18 cellular contexts compared by ENCODE assay signal in genomic region chr19:39427707-39428106, GRCh38. TPM values are rescaled to one million over a fixed set of nuclear protein-coding genes. Genes with fewer than 3 reads are reported as not detected.
DNase-seq lines count a peak whose midpoint lies in the region; ATAC-seq, FAIRE-seq and TF ChIP-seq lines count a peak whose summit lies in the region.
"Had no signal": no experiment of that assay in that cellular context is flagged by ENCODE, and none has a peak within 500 bp of the region (broad histone marks: within the 10 kb centered on the region; RNA-seq: fewer than 3 reads in every experiment).

No MANE protein-coding gene starts in this region.

- peaks cover 5% of the 10 kb centered on the region for H3K23me2 ChIP-seq in H1 (ENCODE audit: low read depth, low read length)

- no peaks in the 10 kb centered on the region for H3K79me1 ChIP-seq in H1 (ENCODE audit: low read depth, low read length)

- H3K27ac ChIP-seq in heart right ventricle = peak overlapping the region in 8 of 10 donors; percentile 78 to 91 (median 88)
- peak overlapping the region; percentile 48; the same call in 1 of the 2 replicates for H3K27ac ChIP-seq in H1 (ENCODE audit: low read depth, low read length)
- peak overlapping the region; percentile 83 for H3K27ac ChIP-seq in upper lobe of right lung

- H2AFZ ChIP-seq in H1 (ENCODE audit: low read length) = no peak overlapping the region

- H2BK15ac ChIP-seq in H1 (ENCODE audit: low read length) = peak overlapping the region; percentile 2; the same call in 1 of the 2 replicates

- H3K56ac ChIP-seq in H1 (replicated peaks; ENCODE audit: insufficient read length, low read depth, low read length) = no peak overlapping the region

- no peaks in the 10 kb centered on the region for H3K27me3 ChIP-seq in heart right ventricle
- H3K27me3 ChIP-seq in H1 (replicated peaks in 1 of 4; ENCODE audit: control insufficient read depth in 3 of 4, extremely low read depth in 1 of 4, insufficient read depth in 3 of 4, low read length in 3 of 4) = no peaks in the 10 kb centered on the region
- no peaks in the 10 kb centered on the region for H3K27me3 ChIP-seq in upper lobe of right lung
- H3K27me3 ChIP-seq: dorsolateral prefrontal cortex had no signal

- peak overlapping the region; percentile 5; the same call in 1 of the 2 replicates for H2BK12ac ChIP-seq in H1 (ENCODE audit: low read depth, low read length)

- no peak overlapping the region for H3K4me3 Mint-ChIP-seq in nephron
- H3K4me3 Mint-ChIP-seq: CD14-positive monocyte had no signal

- no peak for FAIRE-seq in H1 (lab: Jason Lieb, UNC)

- H2BK5ac ChIP-seq in H1 (ENCODE audit: low read depth, low read length) = peak overlapping the region; percentile 16

- peaks cover 30% of the 10 kb centered on the region for H3K4me1 Mint-ChIP-seq in nephron

- TF ChIP-seq EP300 in H1 (IDR thresholded peaks at IDR 0.05; ENCODE audit: borderline replicate concordance in 1 of 2, low read depth in 2 of 2, low read length in 2 of 2) = no peak

- H3K79me2 ChIP-seq in H1 (ENCODE audit: control insufficient read depth in 1 of 2, insufficient read depth in 2 of 2, low read length in 2 of 2) = no peaks in the 10 kb centered on the region

- H3K9ac ChIP-seq in H1 (replicated peaks in 1 of 4; ENCODE audit: extremely low read depth in 1 of 4, low read depth in 3 of 4, low read length in 3 of 4) = no peak overlapping the region

- TF ChIP-seq RAD21 in H1 (IDR thresholded peaks at IDR 0.05 in 1 of 2, conservative IDR thresholded peaks at IDR 0.05 in 1 of 2; ENCODE audit: low read depth in 2 of 2, low read length in 2 of 2) = no peak

- H2BK20ac ChIP-seq in H1 (ENCODE audit: low read length) = no peak overlapping the region

- peak overlapping the region in 1 of 2 experiments; percentile 44; a peak in 1 of 4 replicates for H3K4me2 ChIP-seq in H1 (ENCODE audit: insufficient read depth in 1 of 2, low read depth in 2 of 2, low read length in 2 of 2)

- peak overlapping the region; percentile 96 to 99 (median 99) for H3K27ac Mint-ChIP-seq in nephron

- peak overlapping the region; percentile 48 for H4K91ac ChIP-seq in H1 (replicated peaks; ENCODE audit: insufficient read length, low read length)

- WGBS in heart right ventricle, 2 donors = 91 to 94% methylated on average over 11 of the region's 11 CpGs
- WGBS in H1 (ENCODE audit: extremely low coverage in 1 of 2, insufficient coverage in 1 of 2, insufficient read length in 1 of 2, insufficient replicate concordance in 2 of 2, low coverage in 1 of 2, low lambda C conversion rate in 2 of 2, missing lambda C conversion rate in 1 of 2), 2 experiments = 86% methylated on average over 11 of the region's 11 CpGs; no CpG with 5 or more reads in 1 of the 2 experiments

- peaks cover 0 to 40% (median 9%) of the 10 kb centered on the region in 9 donors for H3K36me3 ChIP-seq in heart right ventricle
- H3K36me3 ChIP-seq in H1 (ENCODE audit: control insufficient read depth in 2 of 4, insufficient read depth in 4 of 4, low read length in 3 of 4) = peaks cover 15 to 35% (median 24%) of the 10 kb centered on the region in 4 experiments
- H3K36me3 ChIP-seq in upper lobe of right lung = peaks cover 13% of the 10 kb centered on the region

- 0 out of 2 replicates have a peak overlapping the region, but pooled peaks have one; percentile 9 for H2AK5ac ChIP-seq in H1 (ENCODE audit: low read depth, low read length)

- peaks cover 27% of the 10 kb centered on the region for H3K36me3 Mint-ChIP-seq in nephron (ENCODE audit: low read depth)

- TF ChIP-seq POLR2A in H1 (IDR thresholded peaks at IDR 0.05; ENCODE audit: control extremely low read depth in 1 of 2, low read depth in 2 of 2, low read length in 2 of 2) = no peak

- no peak overlapping the region; the same call in 1 of the 2 replicates for H3K18ac ChIP-seq in H1 (ENCODE audit: extremely low read depth, low read length)

- H3K4me3 ChIP-seq in heart right ventricle (no peak overlapping the region), H1 (ENCODE audit: extremely low read depth in 1 of 4, insufficient read depth in 2 of 4, low read depth in 3 of 4, low read length in 4 of 4) (no peak overlapping the region), upper lobe of right lung (no peak overlapping the region)
- H3K4me3 ChIP-seq: dorsolateral prefrontal cortex had no signal

- intact Hi-C loops in heart right ventricle (cut with DNase I) = no loop called here
- intact Hi-C loops in Right ventricle myocardium superior (cut with DNase I) = no loop called here
- intact Hi-C loops in upper lobe of right lung (cut with DNase I) = no loop called here

- peaks cover 10 to 39% (median 19%) of the 10 kb centered on the region in 9 donors for H3K4me1 ChIP-seq in heart right ventricle
- H3K4me1 ChIP-seq in H1 (replicated peaks in 1 of 4; ENCODE audit: control insufficient read depth in 3 of 4, insufficient read depth in 4 of 4, low read length in 3 of 4) = peaks cover 5 to 18% (median 13%) of the 10 kb centered on the region in 4 experiments
- H3K4me1 ChIP-seq in upper lobe of right lung = peaks cover 27% of the 10 kb centered on the region

- no peaks in the 10 kb centered on the region for H3K9me3 Mint-ChIP-seq in nephron
- H3K9me3 Mint-ChIP-seq: activated naive CD4-positive, alpha-beta T cell treated with anti-CD3 and anti-CD28 coated beads, Interleukin-2, amount 50 U/mL, for 72 hours; brain had no signal

- H3K27me3 Mint-ChIP-seq in nephron (ENCODE audit: low read depth) = no peaks in the 10 kb centered on the region
- H3K27me3 Mint-ChIP-seq: brain had no signal

- H3K4ac ChIP-seq in H1 (replicated peaks; ENCODE audit: insufficient read length, low read depth, low read length) = no peak overlapping the region

- DNase-seq in heart right ventricle = no peak
- DNase-seq in Right ventricle myocardium superior = no peak
- DNase-seq in H1 (ENCODE audit: low read depth in 1 of 2, low spot score in 2 of 2) = peak in 1 of 2 experiments; percentile 48
- DNase-seq in upper lobe of right lung = no peak
- no peak for DNase-seq in GM19238 (ENCODE audit: insufficient read length, low spot score)
- DNase-seq: activated CD4-positive, alpha-beta T cell treated with anti-CD3 and anti-CD28 coated beads, Interleukin-2, amount 50 U/mL, for 1 hour; DMS153; dorsolateral prefrontal cortex; hippocampal formation; NCI-H1092; NCI-H2107; occipital lobe had no signal

- H4K5ac ChIP-seq in H1 (ENCODE audit: insufficient read length, low read depth, low read length) = no peak overlapping the region

- ATAC-seq in heart right ventricle = no peak
- no peak for ATAC-seq in Right ventricle myocardium superior (ENCODE audit: poor library complexity)
- no peak for ATAC-seq in upper lobe of right lung
- ATAC-seq in GM21717 (IDR thresholded peaks at IDR 0.05; ENCODE audit: unreplicated experiment) = no peak
- no peak for ATAC-seq in GM18870 (IDR thresholded peaks at IDR 0.05; ENCODE audit: unreplicated experiment)

- POLR2A ChIA-PET in H1 (lab: Charles Lee; ENCODE audit: partially characterized antibody) = interaction anchor here (0.5 to 47.8 kb wide), 18 partner anchors 4 to 313 kb away, joined by 3 to 1154 read pairs (median 6); partner anchors contain the start of genes EID2, MED29, PAF1 and PLEKHG2

- TF ChIP-seq CTCF in heart right ventricle (IDR thresholded peaks at IDR 0.05) = no peak
- TF ChIP-seq CTCF in H1 (IDR thresholded peaks at IDR 0.05; ENCODE audit: control extremely low read depth in 1 of 3, insufficient read depth in 1 of 3, low read depth in 1 of 3, low read length in 3 of 3) = no peak
- TF ChIP-seq CTCF in nephron (IDR thresholded peaks at IDR 0.05; ENCODE audit: unreplicated experiment in 3 of 3) = no peak
- no peak for TF ChIP-seq CTCF in upper lobe of right lung (IDR thresholded peaks at IDR 0.05)

- H3K9me3 ChIP-seq in heart right ventricle (no peaks in the 10 kb centered on the region), H1 (ENCODE audit: insufficient read depth in 2 of 2, low read depth in 1 of 2, low read length in 1 of 2) (no peaks in the 10 kb centered on the region), upper lobe of right lung (no peaks in the 10 kb centered on the region)

- no peak overlapping the region for H4K8ac ChIP-seq in H1 (ENCODE audit: extremely low read depth, insufficient read depth, low read length)

- H3K14ac ChIP-seq in H1 (ENCODE audit: insufficient read length) = no peak overlapping the region

- CTCF ChIA-PET in H1 (lab: Charles Lee; ENCODE audit: partially characterized antibody) = interaction anchor here (0.8 to 3.1 kb wide), 7 partner anchors 8 to 47 kb away, joined by 3 to 16 read pairs (median 11); partner anchors contain the start of gene PLEKHG2

- no peak overlapping the region for H3K23ac ChIP-seq in H1 (ENCODE audit: insufficient read length)

- H2BK120ac ChIP-seq in H1 (replicated peaks; ENCODE audit: low read depth, low read length) = no peak overlapping the region

- H4K20me1 ChIP-seq in H1 (replicated peaks in 1 of 2; ENCODE audit: control insufficient read depth in 1 of 2, insufficient read depth in 2 of 2, low read length in 2 of 2) = peaks cover 0 to 3% of the 10 kb centered on the region in 2 experiments

RNA-seq across cellular contexts. Expression of gene RPS16, which starts 8.0 kb away (rescaled TPM):
- total RNA-seq in heart right ventricle (1,000 to 10,000 TPM in 7 of 10 donors, 100 to 1,000 TPM in 3; 936 to 1,726 (median 1,424) TPM), Right ventricle myocardium superior (1,176 TPM), upper lobe of right lung (1,446 TPM)
- polyA plus RNA-seq in heart right ventricle (1,000 to 10,000 TPM in 1 of 2 donors, 100 to 1,000 TPM in 1; 974 to 3,280 TPM), H1 (2011; rRNA removed) (7,810 and 9,546 TPM in 2 replicates)
- total RNA-seq in H1 (2021; fragmentation: NEBNext Ultra II Directional; extraction: Animal tissue kit (Norgen Biotek cat#: 25700)) = 2,433 and 2,482 TPM in 2 replicates
- polyA plus RNA-seq in H1 (2011; cell fraction: cytosol; rRNA removed) = 5,561 TPM
- polyA plus RNA-seq in H1 (2011; cell fraction: nucleus; rRNA removed) = 4,175 TPM
- polyA plus RNA-seq in H1 (2012, experiment 1 of 2) = 3,337 to 4,443 TPM (median 4,024 TPM) in 4 replicates
- polyA plus RNA-seq in H1 (2012, experiment 2 of 2) = 7,637 TPM
- polyA plus RNA-seq in H1 (2013, experiment 1 of 2) = 4,469 TPM
- 4,343 TPM for polyA plus RNA-seq in H1 (2013, experiment 2 of 2)
- polyA minus RNA-seq in H1 (2011; rRNA and poly(A)+ RNA removed) = 1,416 and 1,486 TPM in 2 replicates
- polyA minus RNA-seq in H1 (2011; cell fraction: cytosol; rRNA and poly(A)+ RNA removed) = 1,670 TPM
- polyA minus RNA-seq in H1 (2011; cell fraction: nucleus; rRNA and poly(A)+ RNA removed) = 1,057 TPM

RNA-seq across cellular contexts. Expression of gene PLEKHG2, which starts 15.2 kb away (rescaled TPM):
- total RNA-seq in heart right ventricle (10 to 100 TPM in 9 of 10 donors, 1 to 10 TPM in 1; 8.3 to 23.1 (median 15.1) TPM), Right ventricle myocardium superior (9.0 TPM), upper lobe of right lung (32.4 TPM)
- polyA plus RNA-seq in heart right ventricle (10 to 100 TPM in 1 of 2 donors, 1 to 10 TPM in 1; 6.9 to 22.7 TPM), H1 (2011; rRNA removed) (16.9 and 21.8 TPM in 2 replicates)
- 64.0 and 65.7 TPM in 2 replicates for total RNA-seq in H1 (2021; fragmentation: NEBNext Ultra II Directional; extraction: Animal tissue kit (Norgen Biotek cat#: 25700))
- polyA plus RNA-seq in H1 (2011; cell fraction: cytosol; rRNA removed) = 12.2 TPM
- 79.0 TPM for polyA plus RNA-seq in H1 (2011; cell fraction: nucleus; rRNA removed)
- 32.6 to 44.5 TPM (median 43.1 TPM) in 4 replicates for polyA plus RNA-seq in H1 (2012, experiment 1 of 2)
- 107 TPM for polyA plus RNA-seq in H1 (2012, experiment 2 of 2)
- polyA plus RNA-seq in H1 (2013, experiment 1 of 2) = 29.9 TPM
- 28.4 TPM for polyA plus RNA-seq in H1 (2013, experiment 2 of 2)
- 19.0 and 20.2 TPM in 2 replicates for polyA minus RNA-seq in H1 (2011; rRNA and poly(A)+ RNA removed)
- 53.9 TPM for polyA minus RNA-seq in H1 (2011; cell fraction: cytosol; rRNA and poly(A)+ RNA removed)
- polyA minus RNA-seq in H1 (2011; cell fraction: nucleus; rRNA and poly(A)+ RNA removed) = 37.5 TPM

RNA-seq across cellular contexts. Expression of gene SUPT5H, which starts 17.7 kb away (rescaled TPM):
- total RNA-seq in heart right ventricle (10 to 100 TPM; 65.0 to 96.6 (median 84.3) TPM), Right ventricle myocardium superior (82.6 TPM), upper lobe of right lung (98.4 TPM)
- polyA plus RNA-seq in heart right ventricle (100 to 1,000 TPM in 1 of 2 donors, 10 to 100 TPM in 1; 56.2 to 149 TPM), H1 (2011; rRNA removed) (77.8 and 110 TPM in 2 replicates)
- total RNA-seq in H1 (2021; fragmentation: NEBNext Ultra II Directional; extraction: Animal tissue kit (Norgen Biotek cat#: 25700)) = 111 and 118 TPM in 2 replicates
- polyA plus RNA-seq in H1 (2011; cell fraction: cytosol; rRNA removed) = 88.9 TPM
- polyA plus RNA-seq in H1 (2011; cell fraction: nucleus; rRNA removed) = 202 TPM
- polyA plus RNA-seq in H1 (2012, experiment 1 of 2) = 110 to 145 TPM (median 140 TPM) in 4 replicates
- polyA plus RNA-seq in H1 (2012, experiment 2 of 2) = 111 TPM
- polyA plus RNA-seq in H1 (2013, experiment 1 of 2) = 86.7 TPM
- polyA plus RNA-seq in H1 (2013, experiment 2 of 2) = 76.3 TPM
- polyA minus RNA-seq in H1 (2011; rRNA and poly(A)+ RNA removed) = 54.8 and 86.8 TPM in 2 replicates
- polyA minus RNA-seq in H1 (2011; cell fraction: cytosol; rRNA and poly(A)+ RNA removed) = 45.4 TPM
- polyA minus RNA-seq in H1 (2011; cell fraction: nucleus; rRNA and poly(A)+ RNA removed) = 57.4 TPM

RNA-seq across cellular contexts. Expression of gene ZFP36, which starts 21.1 kb away (rescaled TPM):
- total RNA-seq in heart right ventricle = 100 to 1,000 TPM in 2 of 10 donors, 10 to 100 TPM in 8; 22.8 to 194 (median 48.1) TPM
- 10 to 100 TPM; 60.2 to 63.2 TPM for polyA plus RNA-seq in heart right ventricle
- 44.9 TPM for total RNA-seq in Right ventricle myocardium superior
- 10.9 and 12.2 TPM in 2 replicates for total RNA-seq in H1 (2021; fragmentation: NEBNext Ultra II Directional; extraction: Animal tissue kit (Norgen Biotek cat#: 25700))
- 4.0 and 7.3 TPM in 2 replicates for polyA plus RNA-seq in H1 (2011; rRNA removed)
- polyA plus RNA-seq in H1 (2011; cell fraction: cytosol; rRNA removed) = 1.9 TPM
- polyA plus RNA-seq in H1 (2011; cell fraction: nucleus; rRNA removed) = 15.8 TPM
- 10.1 to 11.7 TPM (median 11.0 TPM) in 4 replicates for polyA plus RNA-seq in H1 (2012, experiment 1 of 2)
- 11.5 TPM for polyA plus RNA-seq in H1 (2012, experiment 2 of 2)
- 14.0 TPM for polyA plus RNA-seq in H1 (2013, experiment 1 of 2)
- 14.2 TPM for polyA plus RNA-seq in H1 (2013, experiment 2 of 2)
- 0.76 and 1.6 TPM in 2 replicates for polyA minus RNA-seq in H1 (2011; rRNA and poly(A)+ RNA removed)
- 4.3 TPM for polyA minus RNA-seq in H1 (2011; cell fraction: cytosol; rRNA and poly(A)+ RNA removed)
- polyA minus RNA-seq in H1 (2011; cell fraction: nucleus; rRNA and poly(A)+ RNA removed) = 22.0 TPM
- total RNA-seq in upper lobe of right lung = 224 TPM

RNA-seq across cellular contexts. Expression of gene MED29, which starts 36.5 kb away (rescaled TPM):
- total RNA-seq in heart right ventricle (10 to 100 TPM; 22.9 to 32.3 (median 27.1) TPM), Right ventricle myocardium superior (22.1 TPM), upper lobe of right lung (28.8 TPM)
- polyA plus RNA-seq in heart right ventricle (10 to 100 TPM; 16.2 to 30.8 TPM), H1 (2011; rRNA removed) (52.5 and 71.4 TPM in 2 replicates)
- total RNA-seq in H1 (2021; fragmentation: NEBNext Ultra II Directional; extraction: Animal tissue kit (Norgen Biotek cat#: 25700)) = 31.1 and 32.3 TPM in 2 replicates
- polyA plus RNA-seq in H1 (2011; cell fraction: cytosol; rRNA removed) = 52.3 TPM
- polyA plus RNA-seq in H1 (2011; cell fraction: nucleus; rRNA removed) = 31.6 TPM
- 24.5 to 29.2 TPM (median 25.3 TPM) in 4 replicates for polyA plus RNA-seq in H1 (2012, experiment 1 of 2)
- polyA plus RNA-seq in H1 (2012, experiment 2 of 2) = 22.1 TPM
- polyA plus RNA-seq in H1 (2013, experiment 1 of 2) = 23.1 TPM
- 22.7 TPM for polyA plus RNA-seq in H1 (2013, experiment 2 of 2)
- 28.2 and 33.6 TPM in 2 replicates for polyA minus RNA-seq in H1 (2011; rRNA and poly(A)+ RNA removed)
- 14.7 TPM for polyA minus RNA-seq in H1 (2011; cell fraction: cytosol; rRNA and poly(A)+ RNA removed)
- polyA minus RNA-seq in H1 (2011; cell fraction: nucleus; rRNA and poly(A)+ RNA removed) = 29.0 TPM
